Comparison of ENCODE assay signal across 1 cellular context in genomic region chr4:23333946-23334878, GRCh38.
TF ChIP-seq lines count a peak whose summit lies in the region.

No MANE protein-coding gene starts in this region.

TF ChIP-seq in HEK293, 187 proteins besides CTCF, POLR2A, EP300 and RAD21 (continued from another document):
- TF ChIP-seq ZNF501 (tag by site-specific recombination; IDR thresholded peaks at IDR 0.05), result 0 out of 2 replicates have a peak, but pooled peaks have one; percentile 26
- TF ChIP-seq ZNF362 (tag by site-specific recombination; IDR thresholded peaks at IDR 0.05), result peak; percentile 92
- peak; percentile 44; the same call in 1 of the 2 replicates for TF ChIP-seq ZSCAN4 (tag by site-specific recombination; IDR thresholded peaks at IDR 0.05)
- 0 out of 2 replicates have a peak, but pooled peaks have one; percentile 7 for TF ChIP-seq MYNN (tag by site-specific recombination; IDR thresholded peaks at IDR 0.05; ENCODE audit: borderline replicate concordance)
- TF ChIP-seq ZNF518A (tag by site-specific recombination; conservative IDR thresholded peaks at IDR 0.05; ENCODE audit: low read depth), result peak; percentile 25; the same call in 1 of the 2 replicates
- TF ChIP-seq ZNF623 (tag by site-specific recombination; IDR thresholded peaks at IDR 0.05), result no peak
- no peak for TF ChIP-seq ZNF19 (tag by site-specific recombination; IDR thresholded peaks at IDR 0.05; ENCODE audit: low read depth)
- peak; percentile 57; the same call in 1 of the 2 replicates for TF ChIP-seq ZFP37 (tag by site-specific recombination; IDR thresholded peaks at IDR 0.05)
- 0 out of 2 replicates have a peak, but pooled peaks have one; percentile 25 for TF ChIP-seq ZNF335 (tag by site-specific recombination; conservative IDR thresholded peaks at IDR 0.05)
- peak; percentile 81 for TF ChIP-seq ZNF366 (tag by site-specific recombination; conservative IDR thresholded peaks at IDR 0.05)
- TF ChIP-seq SCRT2 (tag by site-specific recombination; IDR thresholded peaks at IDR 0.05), result 0 out of 2 replicates have a peak, but pooled peaks have one; percentile 12
- TF ChIP-seq ZNF629 (tag by site-specific recombination; IDR thresholded peaks at IDR 0.05), result peak; percentile 89
- TF ChIP-seq ZNF184 (tag by site-specific recombination; IDR thresholded peaks at IDR 0.05), result 0 out of 2 replicates have a peak, but pooled peaks have one; percentile 1
- no peak for TF ChIP-seq ZNF174 (tag by site-specific recombination; IDR thresholded peaks at IDR 0.05)
- TF ChIP-seq ZNF404 (tag by site-specific recombination; IDR thresholded peaks at IDR 0.05), result no peak
- no peak for TF ChIP-seq ZNF23 (tag by site-specific recombination; IDR thresholded peaks at IDR 0.05; ENCODE audit: borderline replicate concordance)
- TF ChIP-seq ZNF146 (tag by site-specific recombination; IDR thresholded peaks at IDR 0.05), result no peak
- TF ChIP-seq ZNF639 (tag by site-specific recombination; IDR thresholded peaks at IDR 0.05), result peak; percentile 34; the same call in 1 of the 2 replicates
